ENCODE assay signal across 18 cellular contexts in genomic region chr22:27673839-27674238, GRCh38.
DNase-seq lines count a peak whose midpoint lies in the region; ATAC-seq and TF ChIP-seq lines count a peak whose summit lies in the region.
"Had no signal": no experiment of that assay in that cellular context is flagged by ENCODE, and none has a peak within 500 bp of the region (broad histone marks: within the 10 kb centered on the region; RNA-seq: fewer than 3 reads in every experiment).

No MANE protein-coding gene starts in this region.

- no peaks in the 10 kb centered on the region for H3K9me3 Mint-ChIP-seq in neural crest cell
- H3K9me3 Mint-ChIP-seq: activated T-cell treated with anti-CD3 and anti-CD28 coated beads, Interleukin-2, amount 50 U/mL, for 72 hours; endodermal cell; stimulated activated naive B cell treated with anti-CD40 and anti-IgM and Interleukin-4, amounts not matched to agents 10 μg/mL and 1 μg/mL and 100 μg/mL, for 72 hours had no signal

- peak overlapping the region; percentile 74 for H3K27ac ChIP-seq in temporal lobe (ENCODE audit: low read depth, low read length)

- ATAC-seq in left ventricle myocardium superior (no peak), HG03460 (IDR thresholded peaks at IDR 0.05; ENCODE audit: unreplicated experiment) (no peak)
- ATAC-seq: activated T-cell treated with anti-CD3 and anti-CD28 coated beads, Interleukin-2, amount 50 U/mL, for 72 hours; stimulated activated naive B cell treated with anti-CD40 and anti-IgM and Interleukin-4, amounts not matched to agents 10 μg/mL and 1 μg/mL and 100 μg/mL, for 72 hours had no signal

- TF ChIP-seq CTCF in neural crest cell (conservative IDR thresholded peaks at IDR 0.05), result no peak

- peaks cover 78% of the 10 kb centered on the region for H3K4me1 Mint-ChIP-seq in neural crest cell

- intact Hi-C loops in left ventricle myocardium superior (cut with micrococcal nuclease), result no loop called here

- peak; percentile 7 for DNase-seq in NCI-H69 (lab: John Stamatoyannopoulos, UW)
- DNase-seq in left ventricle myocardium superior, result peak; percentile 31
- no peak for DNase-seq in neural crest cell (ENCODE audit: low read depth, low spot score)
- DNase-seq in activated CD4-positive, alpha-beta T cell treated with anti-CD3 and anti-CD28 coated beads, Interleukin-2, amount 50 U/mL, for 48 hours, result no peak
- no peak for DNase-seq in cerebellar nuclear complex (lab: John Stamatoyannopoulos, UW)
- DNase-seq: activated CD4-positive, alpha-beta T cell treated with anti-CD3 and anti-CD28 coated beads for 1 hour; activated naive CD4-positive, alpha-beta T cell treated with anti-CD3 and anti-CD28 coated beads, Interleukin-2, amount 50 U/mL, for 16 hours; activated T-cell treated with anti-CD3 and anti-CD28 coated beads, Interleukin-2, amount 50 U/mL, for 72 hours; endodermal cell; NCI-H1417 treated with DMSO at 0.1 percent for 48 hours; NCI-H524; occipital lobe; SHP77; stimulated activated CD4-positive, alpha-beta T cell treated with anti-CD3 and anti-CD28 coated beads, Interleukin-1b, Interleukin-23, amount 100 ng/mL, for 48 hours; stimulated activated naive B cell treated with anti-CD40 and anti-IgM and Interleukin-4, amounts not matched to agents 10 μg/mL and 1 μg/mL and 100 μg/mL, for 72 hours; tibial artery had no signal

- no peaks in the 10 kb centered on the region for H3K27me3 Mint-ChIP-seq in neural crest cell (ENCODE audit: low read depth)

- no peak overlapping the region for H3K27ac Mint-ChIP-seq in neural crest cell (ENCODE audit: unreplicated experiment)
- H3K27ac Mint-ChIP-seq: activated T-cell treated with anti-CD3 and anti-CD28 coated beads, Interleukin-2, amount 50 U/mL, for 72 hours; endodermal cell; stimulated activated naive B cell treated with anti-CD40 and anti-IgM and Interleukin-4, amounts not matched to agents 10 μg/mL and 1 μg/mL and 100 μg/mL, for 72 hours had no signal

- H3K4me3 Mint-ChIP-seq in neural crest cell, result peak overlapping the region; percentile 1
- H3K4me3 Mint-ChIP-seq: activated T-cell treated with anti-CD3 and anti-CD28 coated beads, Interleukin-2, amount 50 U/mL, for 72 hours; endodermal cell; stimulated activated naive B cell treated with anti-CD40 and anti-IgM and Interleukin-4, amounts not matched to agents 10 μg/mL and 1 μg/mL and 100 μg/mL, for 72 hours had no signal

- no peaks in the 10 kb centered on the region for H3K36me3 Mint-ChIP-seq in neural crest cell (ENCODE audit: low read depth)
- H3K36me3 Mint-ChIP-seq: stimulated activated naive B cell treated with anti-CD40 and anti-IgM and Interleukin-4, amounts not matched to agents 10 μg/mL and 1 μg/mL and 100 μg/mL, for 72 hours had no signal

Comparison
In these comparisons a context has a peak if more than half of its experiments do, and no peak if none do; other contexts are left out.
1. DNase-seq: peak in NCI-H69 (single experiment) and left ventricle myocardium superior (single experiment); none in neural crest cell (single experiment), activated CD4-positive, alpha-beta T cell treated with anti-CD3 and anti-CD28 coated beads, Interleukin-2, amount 50 U/mL, for 48 hours (0 of 2) and cerebellar nuclear complex (0 of 2).